Comparison of ENCODE assay signal across 15 cellular contexts in the genomic region with DNA sequence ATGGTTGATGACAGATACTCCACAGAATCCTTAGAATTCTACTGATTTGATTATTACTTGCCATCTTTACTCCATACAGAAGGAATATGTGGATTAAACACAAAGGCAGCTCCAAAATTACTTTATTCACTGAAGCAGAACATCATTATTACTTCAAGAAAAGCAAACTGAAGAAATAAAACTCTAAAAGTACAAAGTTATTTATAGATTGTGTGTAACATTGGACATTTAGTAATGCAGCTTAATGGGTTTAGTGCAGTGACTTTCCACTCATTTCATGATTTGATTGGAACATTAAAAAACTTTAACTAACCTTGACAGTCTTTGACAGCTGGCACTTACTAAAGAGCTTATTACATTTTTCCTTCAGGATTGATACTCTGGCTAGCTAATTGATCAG.
"Had no signal": no experiment of that assay in that cellular context is flagged by ENCODE, and none has a peak within 500 bp of the region (broad histone marks: within the 10 kb centered on the region; RNA-seq: fewer than 3 reads in every experiment).

No MANE protein-coding gene starts in this region.

- H3K36me3 ChIP-seq: neutrophil had no signal

- H3K27ac ChIP-seq: neutrophil had no signal

- ATAC-seq: left colon; mucosa of descending colon; naive thymus-derived CD8-positive, alpha-beta T cell had no signal

- DNase-seq: activated CD4-positive, alpha-beta memory T cell treated with anti-CD3 and anti-CD28 coated beads for 36 hours; activated CD4-positive, alpha-beta T cell treated with anti-CD3 and anti-CD28 coated beads for 1 hour; activated gamma-delta T cell; activated naive CD8-positive, alpha-beta T cell treated with anti-CD3 and anti-CD28 coated beads for 36 hours; activated T-cell treated with anti-CD3 and anti-CD28 coated beads, Interleukin-2, amount 50 U/mL, for 48 hours; aorta; effector CD8-positive, alpha-beta T cell; left colon; mammary epithelial cell; mucosa of descending colon; naive thymus-derived CD8-positive, alpha-beta T cell; stimulated activated CD4-positive, alpha-beta T cell treated with anti-CD3 and anti-CD28 coated beads, Interleukin-2, amount 100 ng/mL, for 48 hours; stimulated activated naive CD4-positive, alpha-beta T cell treated with Interleukin-2 at 50 U/mL for 16 hours; T-helper 9 cell had no signal

- H3K9me3 ChIP-seq: mucosa of descending colon, neutrophil had no signal

- H3K4me3 ChIP-seq: mucosa of descending colon had no signal

- H3K27me3 ChIP-seq: neutrophil had no signal
